In the genomic region with DNA sequence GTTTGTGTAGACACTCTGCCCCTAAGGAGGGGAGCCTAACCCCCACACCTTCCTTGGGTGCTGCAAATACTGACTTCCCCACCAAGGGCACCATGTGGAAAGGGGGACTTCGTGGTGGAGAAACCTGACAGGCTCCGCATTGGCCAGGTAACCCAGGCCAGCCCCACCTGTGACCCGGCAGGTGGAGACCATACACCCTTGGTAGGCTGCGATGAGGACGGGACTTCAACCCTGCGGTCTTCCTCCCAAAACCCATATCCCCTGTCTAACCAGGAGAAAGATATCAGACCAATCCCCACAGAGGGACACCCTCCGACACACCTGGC, we compare ENCODE assay signal across 17 cellular contexts. TPM values are rescaled to one million over a fixed set of nuclear protein-coding genes. Genes with fewer than 3 reads are reported as not detected.
DNase-seq lines count a peak whose midpoint lies in the region; ATAC-seq and TF ChIP-seq lines count a peak whose summit lies in the region.
"Had no signal": no experiment of that assay in that cellular context is flagged by ENCODE, and none has a peak within 500 bp of the region (broad histone marks: within the 10 kb centered on the region; RNA-seq: fewer than 3 reads in every experiment).

No MANE protein-coding gene starts in this region.

- H3K27me3 Mint-ChIP-seq in T-helper 17 cell, result no peaks in the 10 kb centered on the region
- H3K27me3 Mint-ChIP-seq: naive thymus-derived CD8-positive, alpha-beta T cell had no signal

- ATAC-seq in gastroesophageal sphincter, result no peak
- ATAC-seq in T-helper 17 cell, result no peak
- ATAC-seq in GM21786 (IDR thresholded peaks at IDR 0.05; ENCODE audit: unreplicated experiment), result no peak
- ATAC-seq: naive thymus-derived CD8-positive, alpha-beta T cell had no signal

- TF ChIP-seq EP300 in gastroesophageal sphincter (IDR thresholded peaks at IDR 0.05), result no peak

- DNase-seq in Peyer's patch (peak in 1 of 3 donors; percentile 52), substantia nigra (lab: John Stamatoyannopoulos, UW) (no peak), T-helper 17 cell (no peak)
- DNase-seq in activated CD4-positive, CD25-positive, alpha-beta regulatory T cell (lab: John Stamatoyannopoulos, UW), result no peak
- DNase-seq: activated naive CD4-positive, alpha-beta T cell treated with anti-CD3 and anti-CD28 coated beads, Interleukin-2, amount 50 U/mL, for 16 hours; naive thymus-derived CD8-positive, alpha-beta T cell; NK-92 treated with Interleukin-12 subunit alpha and Interleukin-12 subunit beta, amount 100 ng/mL, for 24 hours had no signal

- H4K20me1 ChIP-seq in BLaER1, result no peaks in the 10 kb centered on the region

- H3K36me3 Mint-ChIP-seq in T-helper 17 cell (ENCODE audit: low read depth), result no peaks in the 10 kb centered on the region
- H3K36me3 Mint-ChIP-seq: naive thymus-derived CD8-positive, alpha-beta T cell had no signal

- 96% methylated on average over 4 of the region's 7 CpGs; no CpG with 5 or more reads in 1 of the 2 donors for WGBS in gastroesophageal sphincter (ENCODE audit: low coverage in 1 of 2), 2 donors

- no peak overlapping the region for H3K27ac Mint-ChIP-seq in T-helper 17 cell

- H3K27ac ChIP-seq in BLaER1 (peak overlapping the region; percentile 1; the same call in 1 of the 2 replicates), Peyer's patch (peak overlapping the region in 3 of 4 donors; percentile 56 to 75 (median 72)), gastroesophageal sphincter (peak overlapping the region in 3 of 4 donors; percentile 64 to 74 (median 65)), substantia nigra (ENCODE audit: low read depth, low read length, poor library complexity, severe bottlenecking) (no peak overlapping the region)
- H3K27ac ChIP-seq: cardiac muscle cell, WERI-Rb-1 had no signal

- no peak overlapping the region for H3K4me3 Mint-ChIP-seq in T-helper 17 cell

- peaks cover 6% of the 10 kb centered on the region for H3K9me3 ChIP-seq in BLaER1
- H3K9me3 ChIP-seq in Peyer's patch, result no peaks in the 10 kb centered on the region
- no peaks in the 10 kb centered on the region for H3K9me3 ChIP-seq in gastroesophageal sphincter
- no peaks in the 10 kb centered on the region for H3K9me3 ChIP-seq in skeletal muscle satellite cell (replicated peaks; ENCODE audit: low read length)
- no peaks in the 10 kb centered on the region for H3K9me3 ChIP-seq in T-helper 17 cell (ENCODE audit: control insufficient read depth, low read length, poor library complexity, severe bottlenecking)
- H3K9me3 ChIP-seq: BE2C had no signal

- H3K4me1 ChIP-seq in BLaER1, result peaks cover 55% of the 10 kb centered on the region
- peaks cover 0 to 30% (median 3%) of the 10 kb centered on the region in 4 donors for H3K4me1 ChIP-seq in Peyer's patch
- peaks cover 0 to 30% (median 10%) of the 10 kb centered on the region in 3 donors for H3K4me1 ChIP-seq in gastroesophageal sphincter
- H3K4me1 ChIP-seq in skeletal muscle satellite cell (ENCODE audit: control insufficient read depth, insufficient read depth, low read length), result peaks cover 39% of the 10 kb centered on the region

- H3K36me3 ChIP-seq in BLaER1 (no peaks in the 10 kb centered on the region), Peyer's patch (no peaks in the 10 kb centered on the region), gastroesophageal sphincter (no peaks in the 10 kb centered on the region), skeletal muscle satellite cell (ENCODE audit: insufficient read depth, low read length) (no peaks in the 10 kb centered on the region)
- H3K36me3 ChIP-seq: BE2C, cardiac muscle cell, WERI-Rb-1 had no signal

- no peak for TF ChIP-seq CTCF in Peyer's patch (IDR thresholded peaks at IDR 0.05)
- no peak for TF ChIP-seq CTCF in gastroesophageal sphincter (IDR thresholded peaks at IDR 0.05)

- TF ChIP-seq POLR2A in Peyer's patch (IDR thresholded peaks at IDR 0.05) (no peak), gastroesophageal sphincter (IDR thresholded peaks at IDR 0.05) (no peak)

- H3K4me3 ChIP-seq in BLaER1, result no peak overlapping the region
- H3K4me3 ChIP-seq in Peyer's patch, result no peak overlapping the region
- H3K4me3 ChIP-seq in gastroesophageal sphincter, result no peak overlapping the region
- H3K4me3 ChIP-seq in skeletal muscle satellite cell (ENCODE audit: low read length), result no peak overlapping the region
- H3K4me3 ChIP-seq: cardiac muscle cell, skin epidermis had no signal

- H3K27me3 ChIP-seq in BLaER1 (no peaks in the 10 kb centered on the region), Peyer's patch (no peaks in the 10 kb centered on the region), gastroesophageal sphincter (no peaks in the 10 kb centered on the region), skeletal muscle satellite cell (ENCODE audit: control insufficient read depth, insufficient read depth, low read length) (no peaks in the 10 kb centered on the region)
- H3K27me3 ChIP-seq: BE2C, cardiac muscle cell had no signal

- H3K9ac ChIP-seq in BLaER1 (no peak overlapping the region), skeletal muscle satellite cell (ENCODE audit: low read depth, low read length) (peak overlapping the region; percentile 56)

- peak overlapping the region; percentile 49; the same call in 1 of the 2 replicates for H3K4me2 ChIP-seq in BLaER1
- peak overlapping the region; percentile 54 for H3K4me2 ChIP-seq in skeletal muscle satellite cell (ENCODE audit: low read length)

- peaks cover 7% of the 10 kb centered on the region for H3K4me1 Mint-ChIP-seq in T-helper 17 cell

RNA-seq across cellular contexts. Expression of gene CSNK1D, which starts 15.1 kb away (rescaled TPM):
- total RNA-seq in Peyer's patch (100 to 1,000 TPM; 148 to 232 (median 215) TPM), gastroesophageal sphincter (10 to 100 TPM; 23.4 to 92.1 (median 72.4) TPM), T-helper 17 cell (100 to 1,000 TPM; 218 to 273 TPM)
- total RNA-seq in skeletal muscle satellite cell (2012; rRNA removed), result 51.3 and 52.7 TPM in 2 replicates

RNA-seq across cellular contexts. Expression of gene CD7, which starts 28.8 kb away (rescaled TPM):
- total RNA-seq in Peyer's patch (10 to 100 TPM in 3 of 4 donors, not detected in 1; 11.6 to 15.4 (median 15.2) TPM), gastroesophageal sphincter (1 to 10 TPM in 1 of 4 donors, under 1 TPM in 2, not detected in 1; 0.58 to 1.7 (median 0.94) TPM), T-helper 17 cell (100 to 1,000 TPM; 119 to 122 TPM)
- 0.51 and 1.3 TPM in 2 replicates for total RNA-seq in skeletal muscle satellite cell (2012; rRNA removed)
- total RNA-seq: cardiac muscle cell, glomerular endothelial cell, kidney epithelial cell had no signal

RNA-seq across cellular contexts. Expression of gene SECTM1, which starts 45.0 kb away (rescaled TPM):
- total RNA-seq in Peyer's patch (100 to 1,000 TPM in 2 of 4 donors, 10 to 100 TPM in 2; 10.7 to 258 (median 94.5) TPM), gastroesophageal sphincter (10 to 100 TPM in 3 of 4 donors, 1 to 10 TPM in 1; 6.1 to 22.3 (median 17.6) TPM), T-helper 17 cell (1 to 10 TPM; 4.4 to 6.0 TPM)
- 5.9 and 7.9 TPM in 2 replicates for total RNA-seq in skeletal muscle satellite cell (2012; rRNA removed)
- total RNA-seq: cardiac muscle cell, kidney epithelial cell had no signal

RNA-seq across cellular contexts. Expression of gene SLC16A3, which starts 59.7 kb away (rescaled TPM):
- 10 to 100 TPM; 18.9 to 55.0 (median 35.3) TPM for total RNA-seq in Peyer's patch
- total RNA-seq in gastroesophageal sphincter, result 10 to 100 TPM; 11.2 to 38.5 (median 22.1) TPM
- total RNA-seq in skeletal muscle satellite cell (2012; rRNA removed), result 265 and 305 TPM in 2 replicates
- 10 to 100 TPM; 47.2 to 56.2 TPM for total RNA-seq in T-helper 17 cell

Comparison
In these comparisons a context has a peak if more than half of its experiments do, and no peak if none do; other contexts are left out.
1. RNA of gene CD7, which starts 28.8 kb away (total RNA-seq): 119 to 122 TPM in T-helper 17 cell; 11.6 to 15.4 TPM in Peyer's patch and 0.58 to 1.7 TPM in gastroesophageal sphincter; every median in the first group is over 4 times any median in the second.